In genomic region chr17:30997270-30997669, GRCh38 we compare ENCODE assay signal across 23 cellular contexts.
"Had no signal": no experiment of that assay in that cellular context is flagged by ENCODE, and none has a peak within 500 bp of the region (broad histone marks: within the 10 kb centered on the region; RNA-seq: fewer than 3 reads in every experiment).

No MANE protein-coding gene starts in this region.

- H3K27ac Mint-ChIP-seq: immature natural killer cell, mesothelial cell of epicardium had no signal

- DNase-seq: cerebellar nuclear complex; dermis blood vessel endothelial cell; dorsolateral prefrontal cortex; effector CD4-positive, alpha-beta T cell; effector memory CD4-positive, alpha-beta T cell; foreskin keratinocyte; heart left ventricle; hypothalamus; immature natural killer cell; islet precursor cell; kidney; left lung; left ventricle myocardium superior; lower lobe of right lung; mesenchymal stem cell had no signal

- H3K4me3 Mint-ChIP-seq: immature natural killer cell, mesothelial cell of epicardium had no signal

- H3K79me2 ChIP-seq: hepatocyte had no signal

- H3K4me1 Mint-ChIP-seq: immature natural killer cell, mesothelial cell of epicardium had no signal

- FAIRE-seq: endothelial cell of umbilical vein, frontal cortex, kidney had no signal

- H3K27me3 ChIP-seq: dorsolateral prefrontal cortex, esophagus muscularis mucosa, foreskin keratinocyte, gastroesophageal sphincter, heart left ventricle, hepatocyte, left lung had no signal

- ATAC-seq: foreskin keratinocyte, gastroesophageal sphincter, heart left ventricle, left lung, left ventricle myocardium superior, lower lobe of right lung had no signal

- H3K9me3 ChIP-seq: esophagus muscularis mucosa, gastroesophageal sphincter, heart left ventricle, left lung, lower lobe of right lung, mucosa of descending colon had no signal

- H3K4me2 ChIP-seq: hepatocyte had no signal

- H3K27ac ChIP-seq: coronary artery, dorsolateral prefrontal cortex, esophagus muscularis mucosa, foreskin keratinocyte, gastroesophageal sphincter, heart left ventricle, hepatocyte, left lung, lower lobe of right lung had no signal

- H3K4me3 ChIP-seq: coronary artery, dorsolateral prefrontal cortex, esophagus muscularis mucosa, gastroesophageal sphincter, heart left ventricle, hepatocyte, left lung, lower lobe of right lung, mucosa of descending colon had no signal

- H3K4me1 ChIP-seq: esophagus muscularis mucosa, foreskin keratinocyte, gastroesophageal sphincter, left lung, lower lobe of right lung had no signal

- H2AFZ ChIP-seq: hepatocyte had no signal

- H3K9me3 Mint-ChIP-seq: immature natural killer cell, mesothelial cell of epicardium had no signal
